22 cellular contexts compared by ENCODE assay signal in the genomic region with DNA sequence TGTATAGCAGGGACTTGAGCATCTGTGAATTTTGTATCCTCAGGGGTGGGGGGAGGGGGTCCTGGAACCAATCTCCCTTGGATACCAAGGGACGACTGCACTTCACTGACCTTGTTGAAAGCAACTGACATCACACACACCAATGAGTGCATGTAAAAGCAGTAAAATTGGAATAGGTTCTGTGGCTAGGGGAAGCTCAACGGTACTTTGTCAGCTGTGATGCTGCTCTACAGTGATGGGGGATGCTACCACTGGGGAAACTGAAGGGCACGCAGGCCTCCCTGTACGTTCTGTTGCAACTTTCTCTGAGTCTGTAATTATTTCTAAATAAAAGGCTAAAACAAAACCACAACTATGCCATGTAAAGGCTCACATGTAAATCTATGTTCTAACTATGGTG. TPM values are rescaled to one million over a fixed set of nuclear protein-coding genes. Genes with fewer than 3 reads are reported as not detected.
DNase-seq lines count a peak whose midpoint lies in the region; FAIRE-seq and TF ChIP-seq lines count a peak whose summit lies in the region.
"Had no signal": no experiment of that assay in that cellular context is flagged by ENCODE, and none has a peak within 500 bp of the region (broad histone marks: within the 10 kb centered on the region; RNA-seq: fewer than 3 reads in every experiment).

No MANE protein-coding gene starts in this region.

- no peaks in the 10 kb centered on the region for H3K36me3 ChIP-seq in BLaER1 treated with 17β-estradiol and CSF1 and Interleukin-3, amounts not matched to agents 10 nM and 100 nM
- H3K36me3 ChIP-seq in H1 (ENCODE audit: control insufficient read depth in 2 of 4, insufficient read depth in 4 of 4, low read length in 3 of 4) = peaks cover 23 to 49% (median 34%) of the 10 kb centered on the region in 4 experiments
- H3K36me3 ChIP-seq: BE2C, SJCRH30 had no signal

- H3K27ac ChIP-seq in BLaER1 treated with 17β-estradiol and CSF1 and Interleukin-3, amounts not matched to agents 10 nM and 100 nM = no peak overlapping the region
- no peak overlapping the region for H3K27ac ChIP-seq in H1 (ENCODE audit: low read depth, low read length)
- H3K27ac ChIP-seq: Peyer's patch, SJCRH30 had no signal

- no peaks in the 10 kb centered on the region for H3K79me1 ChIP-seq in H1 (ENCODE audit: low read depth, low read length)

- no peak overlapping the region for H2BK15ac ChIP-seq in H1 (ENCODE audit: low read length)

- no peaks in the 10 kb centered on the region for H3K9me3 Mint-ChIP-seq in nephron progenitor cell
- H3K9me3 Mint-ChIP-seq in activated T-helper 2 cell treated with anti-CD3 and anti-CD28 coated beads, Interferon-gamma antibody, Interleukin-2, Interleukin-4, amounts not matched to agents 10 μg/mL and 5 μg/mL and 100 μg/mL, durations not matched to agents 14 hours and 24 hours and 36 hours = no peaks in the 10 kb centered on the region
- H3K9me3 Mint-ChIP-seq: CD4-positive, alpha-beta T cell; IgD-negative memory B cell had no signal

- no peak overlapping the region for H3K4me3 ChIP-seq in BLaER1 treated with 17β-estradiol and CSF1 and Interleukin-3, amounts not matched to agents 10 nM and 100 nM
- no peak overlapping the region for H3K4me3 ChIP-seq in H1 (ENCODE audit: extremely low read depth in 1 of 4, insufficient read depth in 2 of 4, low read depth in 3 of 4, low read length in 4 of 4)
- H3K4me3 ChIP-seq: Peyer's patch, SJCRH30 had no signal

- no peak overlapping the region for H4K5ac ChIP-seq in H1 (ENCODE audit: insufficient read length, low read depth, low read length)

- no peak overlapping the region for H2AK5ac ChIP-seq in H1 (ENCODE audit: low read depth, low read length)

- POLR2A ChIA-PET in H1 (lab: Charles Lee; ENCODE audit: partially characterized antibody) = interaction anchor here (0.7 to 1.3 kb wide), 2 partner anchors 16 to 35 kb away, joined by 3 to 4 read pairs; no protein-coding TSS in a partner anchor

- H4K91ac ChIP-seq in H1 (replicated peaks; ENCODE audit: insufficient read length, low read length) = no peak overlapping the region

- H3K23me2 ChIP-seq in H1 (ENCODE audit: low read depth, low read length) = no peaks in the 10 kb centered on the region

- H3K14ac ChIP-seq in H1 (ENCODE audit: insufficient read length) = no peak overlapping the region

- H3K4me3 Mint-ChIP-seq in nephron progenitor cell = no peak overlapping the region
- no peak overlapping the region for H3K4me3 Mint-ChIP-seq in activated T-helper 2 cell treated with anti-CD3 and anti-CD28 coated beads, Interferon-gamma antibody, Interleukin-2, Interleukin-4, amounts not matched to agents 10 μg/mL and 5 μg/mL and 100 μg/mL, durations not matched to agents 14 hours and 24 hours and 36 hours (ENCODE audit: low read depth)
- H3K4me3 Mint-ChIP-seq: CD4-positive, alpha-beta T cell; IgD-negative memory B cell had no signal

- H2BK20ac ChIP-seq in H1 (ENCODE audit: low read length) = no peak overlapping the region

- H2BK120ac ChIP-seq in H1 (replicated peaks; ENCODE audit: low read depth, low read length) = no peak overlapping the region

- no peaks in the 10 kb centered on the region for H4K20me1 ChIP-seq in BLaER1 treated with 17β-estradiol and CSF1 and Interleukin-3, amounts not matched to agents 10 nM and 100 nM
- H4K20me1 ChIP-seq in H1 (replicated peaks in 1 of 2; ENCODE audit: control insufficient read depth in 1 of 2, insufficient read depth in 2 of 2, low read length in 2 of 2) = peaks cover 5 to 10% of the 10 kb centered on the region in 2 experiments

- no peak for FAIRE-seq in H1 (lab: Jason Lieb, UNC)
- FAIRE-seq: GM19239 had no signal

- intact Hi-C loops in activated T-helper 2 cell treated with anti-CD3 and anti-CD28 coated beads, Interferon-gamma antibody, Interleukin-2, Interleukin-4, amounts not matched to agents 10 μg/mL and 5 μg/mL and 100 μg/mL, durations not matched to agents 14 hours and 24 hours and 36 hours (cut with micrococcal nuclease) = loop anchor here (5.0 to 10.0 kb wide), 3 partner anchors 37 to 499 kb away; no protein-coding TSS in a partner anchor

- peaks cover 8 to 46% (median 34%) of the 10 kb centered on the region in 10 experiments; a peak in 17 of 20 replicates for H3K4me1 ChIP-seq in BLaER1 treated with 17β-estradiol and CSF1 and Interleukin-3, amounts not matched to agents 10 nM and 100 nM
- no peaks in the 10 kb centered on the region for H3K4me1 ChIP-seq in H1 (replicated peaks in 1 of 4; ENCODE audit: control insufficient read depth in 3 of 4, insufficient read depth in 4 of 4, low read length in 3 of 4)
- H3K4me1 ChIP-seq: Peyer's patch, SJCRH30 had no signal

- H3K4ac ChIP-seq in H1 (replicated peaks; ENCODE audit: insufficient read length, low read depth, low read length) = no peak overlapping the region

- H3K4me1 Mint-ChIP-seq in nephron progenitor cell = peaks cover 31% of the 10 kb centered on the region
- peaks cover 5% of the 10 kb centered on the region for H3K4me1 Mint-ChIP-seq in activated T-helper 2 cell treated with anti-CD3 and anti-CD28 coated beads, Interferon-gamma antibody, Interleukin-2, Interleukin-4, amounts not matched to agents 10 μg/mL and 5 μg/mL and 100 μg/mL, durations not matched to agents 14 hours and 24 hours and 36 hours (ENCODE audit: low read depth)

- no peak overlapping the region for H3K56ac ChIP-seq in H1 (replicated peaks; ENCODE audit: insufficient read length, low read depth, low read length)

- peaks cover 57% of the 10 kb centered on the region for H3K36me3 Mint-ChIP-seq in nephron progenitor cell (ENCODE audit: low read depth)
- no peaks in the 10 kb centered on the region for H3K36me3 Mint-ChIP-seq in activated T-helper 2 cell treated with anti-CD3 and anti-CD28 coated beads, Interferon-gamma antibody, Interleukin-2, Interleukin-4, amounts not matched to agents 10 μg/mL and 5 μg/mL and 100 μg/mL, durations not matched to agents 14 hours and 24 hours and 36 hours (ENCODE audit: low read depth)
- H3K36me3 Mint-ChIP-seq: IgD-negative memory B cell had no signal

- no peak overlapping the region; a peak in 1 of 22 replicates for H3K9ac ChIP-seq in BLaER1 treated with 17β-estradiol and CSF1 and Interleukin-3, amounts not matched to agents 10 nM and 100 nM
- H3K9ac ChIP-seq in H1 (replicated peaks in 1 of 4; ENCODE audit: extremely low read depth in 1 of 4, low read depth in 3 of 4, low read length in 3 of 4) = no peak overlapping the region

- WGBS in H1 (ENCODE audit: extremely low coverage in 1 of 2, insufficient coverage in 1 of 2, insufficient read length in 1 of 2, insufficient replicate concordance in 2 of 2, low coverage in 1 of 2, low lambda C conversion rate in 2 of 2, missing lambda C conversion rate in 1 of 2), 2 experiments = 93% methylated on average over 4 of the region's 4 CpGs; no CpG with 5 or more reads in 1 of the 2 experiments

- no peak overlapping the region for H2BK5ac ChIP-seq in H1 (ENCODE audit: low read depth, low read length)

- DNase-seq in NCI-H526 (lab: John Stamatoyannopoulos, UW) (peak; percentile 59 to 80), H1 (ENCODE audit: low read depth in 1 of 2, low spot score in 2 of 2) (no peak), nephron progenitor cell (no peak), SIG-M5 treated with dmso at 0.1 percent for 504 hours (lab: John Stamatoyannopoulos, UW; ENCODE audit: unreplicated experiment) (no peak)
- no peak for DNase-seq in stimulated activated CD4-positive, alpha-beta T cell treated with anti-CD3 and anti-CD28 coated beads, Interleukin-4, amount 100 ng/mL, for 4 hours
- DNase-seq in activated T-helper 2 cell treated with anti-CD3 and anti-CD28 coated beads, Interferon-gamma antibody, Interleukin-2, Interleukin-4, amounts not matched to agents 10 μg/mL and 5 μg/mL and 100 μg/mL, durations not matched to agents 14 hours and 24 hours and 36 hours (ENCODE audit: low spot score) = no peak
- DNase-seq: BE2C; CD4-positive, alpha-beta T cell; COR-L47; DMS79; H7; Kasumi-1; NCI-H1436; NCI-H1930; NCI-H226; NCI-H510A treated with DMSO at 0.1 percent for 48 hours; NCI-H82; Peyer's patch; SJCRH30 had no signal

- no peak for TF ChIP-seq EP300 in H1 (IDR thresholded peaks at IDR 0.05; ENCODE audit: borderline replicate concordance in 1 of 2, low read depth in 2 of 2, low read length in 2 of 2)

- no peaks in the 10 kb centered on the region for H3K27me3 ChIP-seq in BLaER1 treated with 17β-estradiol and CSF1 and Interleukin-3, amounts not matched to agents 10 nM and 100 nM
- no peaks in the 10 kb centered on the region for H3K27me3 ChIP-seq in H1 (replicated peaks in 1 of 4; ENCODE audit: control insufficient read depth in 3 of 4, extremely low read depth in 1 of 4, insufficient read depth in 3 of 4, low read length in 3 of 4)
- H3K27me3 ChIP-seq: BE2C, Peyer's patch, SJCRH30 had no signal

- H3K18ac ChIP-seq in H1 (ENCODE audit: extremely low read depth, low read length) = no peak overlapping the region

- TF ChIP-seq RAD21 in H1 (IDR thresholded peaks at IDR 0.05 in 1 of 2, conservative IDR thresholded peaks at IDR 0.05 in 1 of 2; ENCODE audit: low read depth in 2 of 2, low read length in 2 of 2) = no peak

- H3K23ac ChIP-seq in H1 (ENCODE audit: insufficient read length) = no peak overlapping the region

- no peak for TF ChIP-seq CTCF in H1 (IDR thresholded peaks at IDR 0.05; ENCODE audit: control extremely low read depth in 1 of 3, insufficient read depth in 1 of 3, low read depth in 1 of 3, low read length in 3 of 3)
- TF ChIP-seq CTCF in nephron progenitor cell (IDR thresholded peaks at IDR 0.05) = no peak

- TF ChIP-seq POLR2A in H1 (IDR thresholded peaks at IDR 0.05; ENCODE audit: control extremely low read depth in 1 of 2, low read depth in 2 of 2, low read length in 2 of 2) = peak; percentile 26 to 52; a peak in 2 of 3 replicates

- CTCF ChIA-PET in H1 (lab: Charles Lee; ENCODE audit: partially characterized antibody) = interaction anchor here (0.6 to 1.4 kb wide), 3 partner anchors 12 to 166 kb away, joined by 3 to 9 read pairs (median 4); no protein-coding TSS in a partner anchor

- H3K27me3 Mint-ChIP-seq in nephron progenitor cell (ENCODE audit: low read depth, poor library complexity) = peaks cover 3% of the 10 kb centered on the region
- H3K27me3 Mint-ChIP-seq in activated T-helper 2 cell treated with anti-CD3 and anti-CD28 coated beads, Interferon-gamma antibody, Interleukin-2, Interleukin-4, amounts not matched to agents 10 μg/mL and 5 μg/mL and 100 μg/mL, durations not matched to agents 14 hours and 24 hours and 36 hours (ENCODE audit: low read depth) = peaks cover 2% of the 10 kb centered on the region
- H3K27me3 Mint-ChIP-seq: CD4-positive, alpha-beta T cell; IgD-negative memory B cell had no signal

- H3K27ac Mint-ChIP-seq in nephron progenitor cell = peak overlapping the region; percentile 69
- no peak overlapping the region for H3K27ac Mint-ChIP-seq in activated T-helper 2 cell treated with anti-CD3 and anti-CD28 coated beads, Interferon-gamma antibody, Interleukin-2, Interleukin-4, amounts not matched to agents 10 μg/mL and 5 μg/mL and 100 μg/mL, durations not matched to agents 14 hours and 24 hours and 36 hours
- H3K27ac Mint-ChIP-seq: CD4-positive, alpha-beta T cell; IgD-negative memory B cell had no signal

- H3K4me2 ChIP-seq in BLaER1 treated with 17β-estradiol and CSF1 and Interleukin-3, amounts not matched to agents 10 nM and 100 nM = peak overlapping the region in 6 of 11 experiments; percentile 14 to 79 (median 68); a peak in 10 of 22 replicates
- H3K4me2 ChIP-seq in H1 (ENCODE audit: insufficient read depth in 1 of 2, low read depth in 2 of 2, low read length in 2 of 2) = no peak overlapping the region

- H3K9me3 ChIP-seq in BLaER1 treated with 17β-estradiol and CSF1 and Interleukin-3, amounts not matched to agents 10 nM and 100 nM (replicated peaks in 1 of 11) = peaks cover 0 to 5% (median 0%) of the 10 kb centered on the region in 11 experiments; a peak in 3 of 22 replicates
- H3K9me3 ChIP-seq in H1 (ENCODE audit: insufficient read depth in 2 of 2, low read depth in 1 of 2, low read length in 1 of 2) = no peaks in the 10 kb centered on the region
- H3K9me3 ChIP-seq: BE2C, Peyer's patch, SJCRH30 had no signal

- H2AFZ ChIP-seq in H1 (ENCODE audit: low read length) = no peak overlapping the region

- no peak overlapping the region for H4K8ac ChIP-seq in H1 (ENCODE audit: extremely low read depth, insufficient read depth, low read length)

- no peaks in the 10 kb centered on the region for H3K79me2 ChIP-seq in H1 (ENCODE audit: control insufficient read depth in 1 of 2, insufficient read depth in 2 of 2, low read length in 2 of 2)

- H2BK12ac ChIP-seq in H1 (ENCODE audit: low read depth, low read length) = no peak overlapping the region

RNA-seq across cellular contexts. Expression of a gene that starts 47.1 kb away (rescaled TPM):
- 1.9 TPM in 2 replicates for total RNA-seq in H1 (2021; fragmentation: NEBNext Ultra II Directional; extraction: Animal tissue kit (Norgen Biotek cat#: 25700))
- 0.62 and 1.2 TPM in 2 replicates for polyA plus RNA-seq in H1 (2011; rRNA removed)
- polyA plus RNA-seq in H1 (2011; cell fraction: cytosol; rRNA removed) = 1.4 TPM
- polyA plus RNA-seq in H1 (2011; cell fraction: nucleus; rRNA removed) = 0.98 TPM
- polyA plus RNA-seq in H1 (2012, experiment 1 of 2) = 1.0 to 1.7 TPM (median 1.2 TPM) in 4 replicates
- polyA plus RNA-seq in H1 (2012, experiment 2 of 2) = 0.09 TPM
- 5.1 TPM for polyA plus RNA-seq in H1 (2013, experiment 1 of 2)
- 5.5 TPM for polyA plus RNA-seq in H1 (2013, experiment 2 of 2)
- polyA minus RNA-seq in H1 (2011; rRNA and poly(A)+ RNA removed) = 1.7 and 2.8 TPM in 2 replicates
- 1.5 TPM for polyA minus RNA-seq in H1 (2011; cell fraction: cytosol; rRNA and poly(A)+ RNA removed)
- polyA minus RNA-seq in H1 (2011; cell fraction: nucleus; rRNA and poly(A)+ RNA removed) = 6.9 TPM
- 21.9 and 28.0 TPM in 2 replicates for total RNA-seq in activated T-helper 2 cell treated with anti-CD3 and anti-CD28 coated beads, Interferon-gamma antibody, Interleukin-2, Interleukin-4, amounts not matched to agents 10 μg/mL and 5 μg/mL and 100 μg/mL, durations not matched to agents 14 hours and 24 hours and 36 hours

Comparison
In these comparisons a context has a peak if more than half of its experiments do, and no peak if none do; other contexts are left out.
1. H3K4me2 ChIP-seq: peak in BLaER1 treated with 17β-estradiol and CSF1 and Interleukin-3, amounts not matched to agents 10 nM and 100 nM (6 of 11); none in H1 (0 of 2).
2. DNase-seq: peak in NCI-H526 (2 of 2); none in H1 (0 of 2), nephron progenitor cell (single experiment), SIG-M5 treated with dmso at 0.1 percent for 504 hours (single experiment), stimulated activated CD4-positive, alpha-beta T cell treated with anti-CD3 and anti-CD28 coated beads, Interleukin-4, amount 100 ng/mL, for 4 hours (0 of 2) and activated T-helper 2 cell treated with anti-CD3 and anti-CD28 coated beads, Interferon-gamma antibody, Interleukin-2, Interleukin-4, amounts not matched to agents 10 μg/mL and 5 μg/mL and 100 μg/mL, durations not matched to agents 14 hours and 24 hours and 36 hours (single experiment).